In the genomic region with DNA sequence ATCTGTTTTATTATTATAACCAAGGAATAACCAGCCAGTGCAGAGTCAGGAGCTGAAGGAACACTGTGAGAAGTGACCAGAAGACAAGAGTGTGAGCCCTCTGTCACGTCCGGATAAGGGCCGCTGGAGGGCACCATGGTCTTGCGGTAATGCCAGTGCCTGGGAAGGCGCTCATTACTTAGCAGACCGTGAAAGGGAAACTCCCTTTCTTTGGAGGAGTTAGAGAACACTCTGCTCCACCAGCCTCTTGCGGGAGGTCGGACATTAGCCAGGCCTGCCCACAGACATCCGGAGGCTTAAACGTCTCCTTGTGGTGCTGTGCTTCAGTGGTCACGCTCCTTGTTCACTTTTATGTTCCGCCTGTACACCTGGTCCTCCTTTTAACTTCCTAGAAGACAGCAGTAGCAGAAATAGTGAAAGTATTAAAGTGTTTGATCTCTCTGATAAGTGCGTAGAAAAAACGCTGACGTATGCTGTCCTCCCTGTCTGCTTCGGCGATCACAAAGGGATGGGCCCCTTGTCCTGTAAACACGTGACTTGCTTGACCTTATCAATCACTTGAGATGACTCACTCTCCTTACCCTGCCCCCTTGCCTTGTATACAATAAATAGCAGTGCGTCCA, we compare ENCODE assay signal across 11 cellular contexts.
DNase-seq lines count a peak whose midpoint lies in the region; ATAC-seq and TF ChIP-seq lines count a peak whose summit lies in the region.
"Had no signal": no experiment of that assay in that cellular context is flagged by ENCODE, and none has a peak within 500 bp of the region (broad histone marks: within the 10 kb centered on the region; RNA-seq: fewer than 3 reads in every experiment).

No MANE protein-coding gene starts in this region.

- no peaks in the 10 kb centered on the region for H3K23me2 ChIP-seq in H9 (ENCODE audit: insufficient read length, low read depth, low read length, poor library complexity, severe bottlenecking)

- H4K91ac ChIP-seq in H9 (ENCODE audit: insufficient read length, low read depth, low read length), result no peak overlapping the region

- no peaks in the 10 kb centered on the region for H4K20me1 ChIP-seq in H9 (ENCODE audit: control insufficient read depth, insufficient read depth, insufficient read length)
- H4K20me1 ChIP-seq: BLaER1 had no signal

- H3K4me1 ChIP-seq in A673 (ENCODE audit: insufficient read depth, low read length, poor library complexity, severe bottlenecking) (no peaks in the 10 kb centered on the region), H9 (ENCODE audit: insufficient read depth, low read length) (no peaks in the 10 kb centered on the region; the same call in 1 of the 2 replicates)
- H3K4me1 ChIP-seq: BLaER1, right lobe of liver had no signal

- no peak overlapping the region for H4K8ac ChIP-seq in H9 (replicated peaks; ENCODE audit: insufficient read length, low read depth, low read length)

- H3K36me3 Mint-ChIP-seq in H9 (ENCODE audit: insufficient read depth in 1 of 3, low read depth in 3 of 3) (no peaks in the 10 kb centered on the region), memory B cell (no peaks in the 10 kb centered on the region)
- no peaks in the 10 kb centered on the region for H3K36me3 Mint-ChIP-seq in activated CD4-positive, alpha-beta T cell treated with anti-CD3 and anti-CD28 coated beads for 36 hours (ENCODE audit: low read depth)

- H3T11ph ChIP-seq in H9 (ENCODE audit: low read length), result no peak overlapping the region

- no peak overlapping the region for H2BK20ac ChIP-seq in H9 (ENCODE audit: low read depth, low read length, poor library complexity, severe bottlenecking)

- POLR2A ChIA-PET in A673 (lab: Charles Lee; ENCODE audit: low non-redundant PET), result no interaction called here
- POLR2A ChIA-PET in activated CD4-positive, alpha-beta T cell treated with anti-CD3 and anti-CD28 coated beads for 36 hours (lab: Charles Lee), result no interaction called here

- no peak overlapping the region for H3K23ac ChIP-seq in H9 (ENCODE audit: insufficient read length, low read depth, low read length)

- H2BK12ac ChIP-seq in H9 (ENCODE audit: insufficient read length, low read depth, low read length), result no peak overlapping the region

- no peak overlapping the region for H3K9ac ChIP-seq in H9 (ENCODE audit: extremely low read depth, insufficient read length, low read length)
- H3K9ac ChIP-seq: BLaER1 had no signal

- no peak overlapping the region for H3K14ac ChIP-seq in H9 (ENCODE audit: insufficient read depth, low read length)

- H3K4me3 ChIP-seq in A673 (ENCODE audit: low read depth, low read length, poor library complexity, severe bottlenecking), result no peak overlapping the region
- H3K4me3 ChIP-seq: BLaER1, right lobe of liver had no signal

- H2AFZ ChIP-seq in H9 (ENCODE audit: low read length), result no peak overlapping the region

- H3K27ac ChIP-seq in A673 (ENCODE audit: low read depth, low read length, poor library complexity, severe bottlenecking), result no peak overlapping the region
- H3K27ac ChIP-seq in H9 (ENCODE audit: insufficient read length, low read depth, low read length), result no peak overlapping the region
- H3K27ac ChIP-seq: BLaER1, right lobe of liver had no signal

- WGBS in H9 (ENCODE audit: extremely low coverage, insufficient read length, low lambda C conversion rate), result no CpG with 5 or more reads among the region's 19 CpGs

- H2BK15ac ChIP-seq in H9 (ENCODE audit: low read depth, low read length), result no peak overlapping the region

- H3K9me3 ChIP-seq in A673 (ENCODE audit: low read depth, low read length, poor library complexity, severe bottlenecking), result no peaks in the 10 kb centered on the region
- H3K9me3 ChIP-seq in H9 (ENCODE audit: control insufficient read depth, low read depth, low read length), result no peaks in the 10 kb centered on the region
- H3K9me3 ChIP-seq: BLaER1, right lobe of liver had no signal

- no peaks in the 10 kb centered on the region for H3K79me2 ChIP-seq in H9 (ENCODE audit: insufficient read depth, low read length)

- TF ChIP-seq CTCF in A673 (conservative IDR thresholded peaks at IDR 0.05; ENCODE audit: low read depth, low read length) (peak; percentile 36; the same call in 1 of the 2 replicates), H9 (conservative IDR thresholded peaks at IDR 0.05) (peak; percentile 56)

- peak; percentile 64 for ATAC-seq in memory B cell (ENCODE audit: low read depth)
- no peak for ATAC-seq in GM18520 (IDR thresholded peaks at IDR 0.05; ENCODE audit: unreplicated experiment)
- ATAC-seq in activated CD4-positive, alpha-beta T cell treated with anti-CD3 and anti-CD28 coated beads for 36 hours, result no peak
- ATAC-seq: right lobe of liver had no signal

- no peaks in the 10 kb centered on the region for H3K79me1 ChIP-seq in H9 (ENCODE audit: insufficient read depth, low read depth, low read length, poor library complexity, severe bottlenecking)

- H2BK5ac ChIP-seq in H9 (ENCODE audit: insufficient read length, low read length), result no peak overlapping the region

- H3K27ac Mint-ChIP-seq in H9 (peak overlapping the region in 1 of 3 experiments; percentile 7; a peak in 1 of 7 replicates), memory B cell (no peak overlapping the region)
- no peak overlapping the region for H3K27ac Mint-ChIP-seq in activated CD4-positive, alpha-beta T cell treated with anti-CD3 and anti-CD28 coated beads for 36 hours

- no peak overlapping the region for H4K5ac ChIP-seq in H9 (ENCODE audit: insufficient read length, low read depth, low read length)

- DNase-seq in A673 (ENCODE audit: low spot score), result peak; percentile 58
- DNase-seq in H9, result peak; percentile 74
- DNase-seq in amniotic epithelial cell (ENCODE audit: low read depth), result peak; percentile 96
- no peak for DNase-seq in memory B cell (ENCODE audit: low spot score in 2 of 2)
- DNase-seq in HPDE6-E6E7 (ENCODE audit: extremely low spot score), result no peak
- no peak for DNase-seq in medulla oblongata (ENCODE audit: extremely low spot score)
- DNase-seq in activated CD4-positive, alpha-beta T cell treated with anti-CD3 and anti-CD28 coated beads for 36 hours, result no peak
- DNase-seq: NCI-H1105 had no signal

- peaks cover 15 to 22% of the 10 kb centered on the region in 2 experiments for H3K4me1 Mint-ChIP-seq in H9
- peaks cover 3% of the 10 kb centered on the region for H3K4me1 Mint-ChIP-seq in memory B cell
- H3K4me1 Mint-ChIP-seq in activated CD4-positive, alpha-beta T cell treated with anti-CD3 and anti-CD28 coated beads for 36 hours, result no peaks in the 10 kb centered on the region

- H2AK5ac ChIP-seq in H9 (ENCODE audit: insufficient read length, low read length), result no peak overlapping the region

- no peaks in the 10 kb centered on the region for H3K36me3 ChIP-seq in A673 (ENCODE audit: insufficient read depth, low read length, poor library complexity, severe bottlenecking)
- H3K36me3 ChIP-seq: BLaER1, right lobe of liver had no signal

- intact Hi-C loops in A673 (cut with micrococcal nuclease; ENCODE audit: unreplicated experiment), result loop anchor here (5.0 kb wide), 1 partner anchor 183 kb away; no protein-coding TSS in a partner anchor
- intact Hi-C loops in activated CD4-positive, alpha-beta T cell treated with anti-CD3 and anti-CD28 coated beads for 36 hours (cut with DNase I, micrococcal nuclease), result no loop called here

- H3K9me3 Mint-ChIP-seq in H9, result no peaks in the 10 kb centered on the region
- no peaks in the 10 kb centered on the region for H3K9me3 Mint-ChIP-seq in memory B cell
- H3K9me3 Mint-ChIP-seq in activated CD4-positive, alpha-beta T cell treated with anti-CD3 and anti-CD28 coated beads for 36 hours (ENCODE audit: low read depth), result no peaks in the 10 kb centered on the region

- H3K56ac ChIP-seq in H9 (ENCODE audit: insufficient read length, low read depth, low read length), result no peak overlapping the region

- no peak overlapping the region for H3K18ac ChIP-seq in H9 (ENCODE audit: insufficient read length, low read depth, low read length)

- BruUV-seq in A673 (replicated peaks; lab: Mats Ljungman, UMichigan), result no TSS peak

- H2BK120ac ChIP-seq in H9 (ENCODE audit: low read depth, low read length, poor library complexity, severe bottlenecking), result no peak overlapping the region

- CTCF ChIA-PET in A673 (lab: Charles Lee), result no interaction called here
- CTCF ChIA-PET in activated CD4-positive, alpha-beta T cell treated with anti-CD3 and anti-CD28 coated beads for 36 hours (lab: Charles Lee), result interaction anchor here (0.6 kb wide), 1 partner anchor 409 kb away, joined by 3 read pairs; no protein-coding TSS in a partner anchor

- H3K4ac ChIP-seq in H9 (ENCODE audit: low read depth, low read length), result no peak overlapping the region

- H3K4me3 Mint-ChIP-seq in H9 (no peak overlapping the region), memory B cell (peak overlapping the region; percentile 3)
- H3K4me3 Mint-ChIP-seq in activated CD4-positive, alpha-beta T cell treated with anti-CD3 and anti-CD28 coated beads for 36 hours, result no peak overlapping the region

- no peak overlapping the region for H3K4me2 ChIP-seq in H9 (ENCODE audit: insufficient read depth, insufficient read length, low read length)
- H3K4me2 ChIP-seq: BLaER1 had no signal

- H3K27me3 Mint-ChIP-seq in H9 (ENCODE audit: low read depth) (no peaks in the 10 kb centered on the region), memory B cell (no peaks in the 10 kb centered on the region)
- H3K27me3 Mint-ChIP-seq in activated CD4-positive, alpha-beta T cell treated with anti-CD3 and anti-CD28 coated beads for 36 hours, result peaks cover 2% of the 10 kb centered on the region

- H3K27me3 ChIP-seq in A673 (replicated peaks; ENCODE audit: insufficient read depth, low read depth, low read length, poor library complexity) (peaks cover 2% of the 10 kb centered on the region), H9 (ENCODE audit: insufficient read depth, low read length) (no peaks in the 10 kb centered on the region)
- H3K27me3 ChIP-seq: BLaER1, right lobe of liver had no signal

Comparison
In these comparisons a context has a peak if more than half of its experiments do, and no peak if none do; other contexts are left out.
1. DNase-seq: peak in A673 (single experiment), H9 (single experiment) and amniotic epithelial cell (single experiment); none in memory B cell (0 of 2), HPDE6-E6E7 (single experiment), medulla oblongata (single experiment) and activated CD4-positive, alpha-beta T cell treated with anti-CD3 and anti-CD28 coated beads for 36 hours (single experiment).